Comparison of ENCODE assay signal across 29 cellular contexts in the genomic region with DNA sequence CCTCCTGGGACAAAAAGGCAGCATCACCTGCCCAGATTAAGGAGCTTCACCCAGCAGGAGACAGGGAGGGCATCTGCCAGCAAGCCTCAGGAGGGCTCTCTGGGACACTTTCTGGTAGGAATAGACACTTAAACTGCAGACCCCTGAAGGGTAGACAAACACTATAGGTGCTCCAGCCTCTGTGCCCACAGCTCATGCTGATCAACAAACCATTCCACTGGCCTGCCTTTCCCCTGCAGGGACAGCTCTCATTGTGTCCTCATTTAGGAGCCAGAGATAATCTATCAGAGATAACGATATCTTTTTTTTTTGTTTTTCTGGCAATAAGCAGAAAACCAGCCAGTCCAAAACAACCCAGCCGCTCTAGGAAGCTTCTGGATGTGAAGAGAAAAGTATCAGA.
"Had no signal": no experiment of that assay in that cellular context is flagged by ENCODE, and none has a peak within 500 bp of the region (broad histone marks: within the 10 kb centered on the region; RNA-seq: fewer than 3 reads in every experiment).

No MANE protein-coding gene starts in this region.

- DNase-seq: activated CD4-positive, alpha-beta memory T cell treated with anti-CD3 and anti-CD28 coated beads for 36 hours; activated CD4-positive, alpha-beta T cell treated with anti-CD3 and anti-CD28 coated beads, Interleukin-2, amount 10 ng/mL, durations not matched to agents 24 days and 14 days; activated CD8-positive, alpha-beta memory T cell treated with anti-CD3 and anti-CD28 coated beads, Interleukin-2, amount 50 U/mL, for 4 hours; activated gamma-delta T cell; activated naive CD4-positive, alpha-beta T cell treated with anti-CD3 and anti-CD28 coated beads, Interleukin-2, amount 50 U/mL, for 16 hours; activated T-cell treated with anti-CD3 and anti-CD28 coated beads, Interleukin-2, amount 50 U/mL, for 1 hour; amniotic stem cell; brain microvascular endothelial cell; cortex of kidney; foreskin fibroblast; heart left ventricle; hypothalamus; immature natural killer cell; kidney; left colon; mammary epithelial cell; naive thymus-derived CD4-positive, alpha-beta T cell; pancreas; psoas muscle; stimulated activated CD4-positive, alpha-beta T cell treated with anti-CD3 and anti-CD28 coated beads, Interleukin-1b, Interleukin-23, amount 100 ng/mL, for 48 hours; stimulated activated CD4-positive, alpha-beta T cell treated with anti-CD3 and anti-CD28 coated beads, Interleukin-4, amount 100 ng/mL, for 4 hours; stimulated activated CD8-positive, alpha-beta memory T cell treated with anti-CD3 and anti-CD28 coated beads, Interleukin-4, amount 100 ng/mL, for 48 hours; stomach; T-helper 9 cell; thyroid gland; upper lobe of left lung had no signal

- H3K4me3 ChIP-seq: heart left ventricle, pancreas, psoas muscle, smooth muscle cell, stomach, thyroid gland, upper lobe of left lung, vagina had no signal

- H3K9me3 ChIP-seq: heart left ventricle, pancreas, psoas muscle, stomach, thyroid gland, upper lobe of left lung, vagina had no signal

- H3K36me3 ChIP-seq: brain microvascular endothelial cell, heart left ventricle, pancreas, stomach, thyroid gland, upper lobe of left lung, vagina had no signal

- H3K4me1 ChIP-seq: pancreas, psoas muscle, thyroid gland, vagina had no signal

- H3K27ac ChIP-seq: brain microvascular endothelial cell, heart left ventricle, pancreas, psoas muscle, stomach, thyroid gland, upper lobe of left lung, vagina, VCaP had no signal
